8 cellular contexts compared by ENCODE assay signal in the genomic region with DNA sequence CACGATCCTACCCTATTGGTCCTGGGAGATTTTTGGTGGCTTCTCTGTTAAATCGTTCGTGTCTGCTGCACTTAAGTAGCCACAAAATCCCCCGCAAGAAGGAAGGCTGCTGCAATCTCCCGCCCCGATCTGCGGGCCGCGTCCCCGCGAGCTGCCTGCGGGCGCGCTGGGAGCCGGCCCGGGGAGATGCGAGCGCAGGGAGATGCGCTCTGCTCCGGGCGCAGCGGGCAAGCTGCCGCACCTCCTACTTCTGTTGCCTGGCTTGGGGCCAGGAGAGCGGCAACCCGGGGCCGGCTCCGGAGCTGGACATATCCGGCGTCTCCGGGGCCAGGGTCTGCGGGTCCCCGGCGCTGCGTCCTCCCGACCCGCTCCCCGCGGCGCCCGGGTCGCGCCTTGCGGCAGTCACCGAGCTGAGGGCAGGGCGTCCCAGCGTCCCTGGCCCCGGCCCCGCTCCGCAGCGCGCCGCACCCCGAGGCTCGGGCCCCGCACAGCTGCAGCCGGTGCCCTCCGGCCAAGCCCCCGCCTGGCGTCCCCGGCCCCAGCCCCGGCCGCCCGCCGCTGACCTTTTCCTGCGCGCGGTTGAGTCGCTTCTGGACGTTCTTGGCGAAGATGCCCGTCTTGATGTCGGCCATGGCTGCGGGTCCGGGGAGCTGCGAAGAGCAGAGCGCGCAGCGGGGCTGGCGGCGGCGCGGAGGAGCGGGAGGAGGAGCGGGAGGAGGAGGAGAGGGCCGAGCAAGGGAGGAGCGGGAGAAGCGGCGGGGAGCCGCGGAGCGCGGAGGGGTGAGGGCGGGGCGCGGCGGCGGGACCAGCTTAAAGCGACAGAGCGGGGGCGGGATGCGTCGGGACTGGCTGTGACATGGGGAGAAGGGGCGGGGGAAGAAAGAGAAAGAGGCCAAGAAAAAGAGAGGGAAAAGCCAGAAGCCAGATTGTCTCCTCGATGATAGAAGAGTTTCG. TPM values are rescaled to one million over a fixed set of nuclear protein-coding genes. Genes with fewer than 3 reads are reported as not detected.
DNase-seq lines count a peak whose midpoint lies in the region; ATAC-seq, FAIRE-seq and TF ChIP-seq lines count a peak whose summit lies in the region.

A gene (minus strand): TSS at position 654 of the 954 bp plus-strand sequence. CDS start 22 bp downstream, at position 632.

- TF ChIP-seq CTCF in astrocyte of the cerebellum (IDR thresholded peaks at IDR 0.05; ENCODE audit: low read depth, low read length, missing control alignments) = no peak

- H3K4ac ChIP-seq in trophoblast cell (ENCODE audit: low read depth, low read length) = no peak within 1 kb of the TSS

- DNase-seq in ELR (ENCODE audit: low read depth) (peak; percentile 19), NCI-H2227 treated with DMSO at 0.1 percent for 48 hours (lab: John Stamatoyannopoulos, UW) (peak; percentile 62), astrocyte of the cerebellum (ENCODE audit: low read depth) (no peak), hepatic stellate cell (ENCODE audit: low spot score) (peak; percentile 22), trophoblast cell (peak in 1 of 2 donors; percentile 19), GM19239 (ENCODE audit: insufficient read length, low spot score) (no peak), germinal center (ENCODE audit: low spot score) (no peak)

- H3K4me3 ChIP-seq in astrocyte of the cerebellum (ENCODE audit: low read depth, low read length) (peak within 1 kb of the TSS; percentile 62), trophoblast cell (ENCODE audit: low read depth, low read length) (peak within 1 kb of the TSS; percentile 75)

- ATAC-seq in HG03039 (IDR thresholded peaks at IDR 0.05; ENCODE audit: unreplicated experiment) = no peak

- H4K12ac ChIP-seq in trophoblast cell (ENCODE audit: low read depth, low read length) = no peak within 1 kb of the TSS

- H2BK5ac ChIP-seq in trophoblast cell (ENCODE audit: low read depth, low read length, poor library complexity) = no peak within 1 kb of the TSS

- H2AK5ac ChIP-seq in trophoblast cell (ENCODE audit: low read length) = no peak within 1 kb of the TSS

- H3K4me1 ChIP-seq in trophoblast cell (ENCODE audit: control insufficient read depth in 1 of 2, insufficient read depth in 2 of 2, low read length in 2 of 2) = peaks cover 2 to 9% of the 10 kb centered on the region in 2 experiments

- no peak within 1 kb of the TSS for H2BK12ac ChIP-seq in trophoblast cell (ENCODE audit: low read length)

- no CpG with 5 or more reads among the region's 105 CpGs for WGBS in trophoblast cell (ENCODE audit: extremely low coverage, insufficient coverage, insufficient read length)

- no peak within 1 kb of the TSS for H4K8ac ChIP-seq in trophoblast cell (ENCODE audit: low read depth, low read length)

- no peaks in the 10 kb centered on the region for H3K36me3 ChIP-seq in trophoblast cell (ENCODE audit: control insufficient read depth in 1 of 2, insufficient read depth in 2 of 2, low read length in 2 of 2)

- H4K91ac ChIP-seq in trophoblast cell (ENCODE audit: low read depth, low read length) = no peak within 1 kb of the TSS

- H2AFZ ChIP-seq in trophoblast cell (ENCODE audit: insufficient read depth, low read length, poor library complexity) = peak within 1 kb of the TSS; percentile 24

- no peak within 1 kb of the TSS for H3K9ac ChIP-seq in trophoblast cell (ENCODE audit: low read length)

- no peaks in the 10 kb centered on the region for H3K79me1 ChIP-seq in trophoblast cell (ENCODE audit: low read length)

- peaks cover 27% of the 10 kb centered on the region for H3K27me3 ChIP-seq in trophoblast cell (ENCODE audit: insufficient read depth, low read length)

- H3K14ac ChIP-seq in trophoblast cell (ENCODE audit: low read length) = no peak within 1 kb of the TSS

- H3K4me2 ChIP-seq in trophoblast cell (ENCODE audit: low read length) = peak within 1 kb of the TSS; percentile 99

- no peaks in the 10 kb centered on the region for H3K9me3 ChIP-seq in trophoblast cell (ENCODE audit: insufficient read depth, low read depth, low read length)

- no peak within 1 kb of the TSS for H3K27ac ChIP-seq in trophoblast cell (ENCODE audit: low read depth, low read length)

- H3K23ac ChIP-seq in trophoblast cell (ENCODE audit: low read length) = no peak within 1 kb of the TSS

- no peak within 1 kb of the TSS for H3K18ac ChIP-seq in trophoblast cell (ENCODE audit: low read length)

- in situ Hi-C loops in astrocyte of the cerebellum (cut with HindIII; ENCODE audit: low sequenced_read_pairs) = no loop called here

- FAIRE-seq in GM19239 (lab: Jason Lieb, UNC) = no peak

- no peaks in the 10 kb centered on the region for H3K79me2 ChIP-seq in trophoblast cell (ENCODE audit: control insufficient read depth, insufficient read depth, low read length, poor library complexity)

- H2BK120ac ChIP-seq in trophoblast cell (ENCODE audit: insufficient read depth, low read length, poor library complexity) = no peak within 1 kb of the TSS

RNA-seq across cellular contexts. Expression of the gene that starts here (rescaled TPM):
- polyA plus RNA-seq in trophoblast cell (2013) = 0.05 and 0.08 TPM in 2 replicates

Comparison
In these comparisons a context has a peak if more than half of its experiments do, and no peak if none do; other contexts are left out.
1. DNase-seq: peak in ELR (single experiment), NCI-H2227 treated with DMSO at 0.1 percent for 48 hours (single experiment) and hepatic stellate cell (single experiment); none in astrocyte of the cerebellum (single experiment), GM19239 (single experiment) and germinal center (single experiment).